8 cellular contexts compared by ENCODE assay signal in genomic region chr9:126804198-126804695, GRCh38.
DNase-seq lines count a peak whose midpoint lies in the region; ATAC-seq and TF ChIP-seq lines count a peak whose summit lies in the region.

No MANE protein-coding gene starts in this region.

- DNase-seq in stimulated activated naive CD8-positive, alpha-beta T cell treated with anti-CD3 and anti-CD28 coated beads, Interleukin-15, Interleukin-2, amounts not matched to agents 100 U/mL and 50 U/mL, for 24 hours, result no peak
- no peak for DNase-seq in cardiac fibroblast (ENCODE audit: low read depth in 2 of 2)
- no peak for DNase-seq in cerebellar cortex (ENCODE audit: low spot score)
- DNase-seq in activated gamma-delta T cell treated with Interleukin-2 at 50 U/mL for 16 hours, result no peak
- DNase-seq in HPDE6-E6E7 (ENCODE audit: extremely low spot score), result no peak

- H3K27me3 ChIP-seq in mucosa of rectum (ENCODE audit: control insufficient read depth in 2 of 2, insufficient read depth in 2 of 2, low read length in 2 of 2), result no peaks in the 10 kb centered on the region

- H3K9me3 ChIP-seq in mucosa of rectum (ENCODE audit: control insufficient read depth in 2 of 2, low read length in 2 of 2), result no peaks in the 10 kb centered on the region

- H3K4me3 ChIP-seq in cardiac fibroblast (replicated peaks in 1 of 2; ENCODE audit: low read depth in 2 of 2, low read length in 2 of 2) (peak overlapping the region; percentile 91 to 97), mucosa of rectum (ENCODE audit: low read length in 2 of 2) (peak overlapping the region; percentile 96 to 98)

- peak overlapping the region; percentile 99 for H3K4me3 Mint-ChIP-seq in stimulated activated naive CD8-positive, alpha-beta T cell treated with anti-CD3 and anti-CD28 coated beads, Interleukin-15, Interleukin-2, amounts not matched to agents 100 ng/mL and 50 ng/mL, for 24 hours

- H3K9me3 Mint-ChIP-seq in stimulated activated naive CD8-positive, alpha-beta T cell treated with anti-CD3 and anti-CD28 coated beads, Interleukin-15, Interleukin-2, amounts not matched to agents 100 ng/mL and 50 ng/mL, for 24 hours, result peaks cover 5% of the 10 kb centered on the region

- TF ChIP-seq CTCF in cardiac fibroblast (IDR thresholded peaks at IDR 0.05; ENCODE audit: low read depth, low read length), result no peak

- H3K4me1 Mint-ChIP-seq in stimulated activated naive CD8-positive, alpha-beta T cell treated with anti-CD3 and anti-CD28 coated beads, Interleukin-15, Interleukin-2, amounts not matched to agents 100 ng/mL and 50 ng/mL, for 24 hours (ENCODE audit: low read depth), result peaks cover 40% of the 10 kb centered on the region

- H3K36me3 ChIP-seq in mucosa of rectum (ENCODE audit: control insufficient read depth in 2 of 2, insufficient read depth in 2 of 2, low read length in 2 of 2), result peaks cover 3 to 4% of the 10 kb centered on the region in 2 donors

- ATAC-seq in stimulated activated naive CD8-positive, alpha-beta T cell treated with anti-CD3 and anti-CD28 coated beads, Interleukin-15, Interleukin-2, amounts not matched to agents 100 U/mL and 50 U/mL, for 24 hours, result no peak
- no peak for ATAC-seq in HG02610 (IDR thresholded peaks at IDR 0.05; ENCODE audit: unreplicated experiment)

- peaks cover 16% of the 10 kb centered on the region for H3K36me3 Mint-ChIP-seq in stimulated activated naive CD8-positive, alpha-beta T cell treated with anti-CD3 and anti-CD28 coated beads, Interleukin-15, Interleukin-2, amounts not matched to agents 100 ng/mL and 50 ng/mL, for 24 hours (ENCODE audit: low read depth)

- peak overlapping the region; percentile 90 for H3K27ac ChIP-seq in mucosa of rectum (ENCODE audit: low read depth in 2 of 2, low read length in 2 of 2)

- peaks cover 13 to 16% of the 10 kb centered on the region in 2 donors for H3K4me1 ChIP-seq in mucosa of rectum (ENCODE audit: control insufficient read depth in 2 of 2, insufficient read depth in 2 of 2, low read length in 2 of 2)

- H3K9ac ChIP-seq in mucosa of rectum (ENCODE audit: low read depth in 1 of 2, low read length in 2 of 2), result peak overlapping the region; percentile 94 to 95

- H3K27ac Mint-ChIP-seq in stimulated activated naive CD8-positive, alpha-beta T cell treated with anti-CD3 and anti-CD28 coated beads, Interleukin-15, Interleukin-2, amounts not matched to agents 100 ng/mL and 50 ng/mL, for 24 hours, result peak overlapping the region; percentile 92

- no peaks in the 10 kb centered on the region for H3K27me3 Mint-ChIP-seq in stimulated activated naive CD8-positive, alpha-beta T cell treated with anti-CD3 and anti-CD28 coated beads, Interleukin-15, Interleukin-2, amounts not matched to agents 100 ng/mL and 50 ng/mL, for 24 hours
